Comparison of ENCODE assay signal across 22 cellular contexts in genomic region chrX:7347465-7347864, GRCh38.
"Had no signal": no experiment of that assay in that cellular context is flagged by ENCODE, and none has a peak within 500 bp of the region (broad histone marks: within the 10 kb centered on the region; RNA-seq: fewer than 3 reads in every experiment).

No MANE protein-coding gene starts in this region.

- H3K36me3 Mint-ChIP-seq: activated naive CD8-positive, alpha-beta T cell treated with anti-CD3 and anti-CD28 coated beads, Interleukin-2, amount 10 ng/mL, durations not matched to agents 7 days and 5 days had no signal

- ATAC-seq: activated CD8-positive, alpha-beta T cell treated with anti-CD3 and anti-CD28 coated beads for 36 hours; effector memory CD8-positive, alpha-beta T cell; heart right ventricle had no signal

- H3K27ac Mint-ChIP-seq: activated CD4-positive, alpha-beta T cell treated with anti-CD3 and anti-CD28 coated beads, Interleukin-2, amount 10 ng/mL, durations not matched to agents 24 days and 14 days; activated CD8-positive, alpha-beta T cell treated with anti-CD3 and anti-CD28 coated beads for 36 hours; activated naive CD8-positive, alpha-beta T cell treated with anti-CD3 and anti-CD28 coated beads, Interleukin-2, amount 10 ng/mL, durations not matched to agents 7 days and 5 days; activated T-cell treated with anti-CD3 and anti-CD28 coated beads, Interleukin-2, amount 50 U/mL, for 24 hours; activated T-helper 2 cell treated with anti-CD3 and anti-CD28 coated beads, Interferon-gamma antibody, Interleukin-2, Interleukin-4, amounts not matched to agents 10 μg/mL and 5 μg/mL and 100 μg/mL, durations not matched to agents 14 hours and 24 hours and 36 hours; effector memory CD8-positive, alpha-beta T cell; nephron progenitor cell; stimulated activated naive CD8-positive, alpha-beta T cell treated with anti-CD3 and anti-CD28 coated beads, Interleukin-15, Interleukin-2, amounts not matched to agents 100 ng/mL and 50 ng/mL, for 24 hours had no signal

- H3K4me3 Mint-ChIP-seq: activated CD4-positive, alpha-beta T cell treated with anti-CD3 and anti-CD28 coated beads, Interleukin-2, amount 10 ng/mL, durations not matched to agents 24 days and 14 days; activated CD8-positive, alpha-beta T cell treated with anti-CD3 and anti-CD28 coated beads for 36 hours; activated naive CD8-positive, alpha-beta T cell treated with anti-CD3 and anti-CD28 coated beads, Interleukin-2, amount 10 ng/mL, durations not matched to agents 7 days and 5 days; activated T-cell treated with anti-CD3 and anti-CD28 coated beads, Interleukin-2, amount 50 U/mL, for 24 hours; effector memory CD8-positive, alpha-beta T cell; nephron progenitor cell; stimulated activated naive CD8-positive, alpha-beta T cell treated with anti-CD3 and anti-CD28 coated beads, Interleukin-15, Interleukin-2, amounts not matched to agents 100 ng/mL and 50 ng/mL, for 24 hours had no signal

- H3K27me3 Mint-ChIP-seq: activated CD4-positive, alpha-beta T cell treated with anti-CD3 and anti-CD28 coated beads, Interleukin-2, amount 10 ng/mL, durations not matched to agents 24 days and 14 days; activated CD8-positive, alpha-beta T cell treated with anti-CD3 and anti-CD28 coated beads for 36 hours; activated naive CD8-positive, alpha-beta T cell treated with anti-CD3 and anti-CD28 coated beads, Interleukin-2, amount 10 ng/mL, durations not matched to agents 7 days and 5 days; activated T-cell treated with anti-CD3 and anti-CD28 coated beads, Interleukin-2, amount 50 U/mL, for 24 hours; effector memory CD8-positive, alpha-beta T cell; stimulated activated naive CD8-positive, alpha-beta T cell treated with anti-CD3 and anti-CD28 coated beads, Interleukin-15, Interleukin-2, amounts not matched to agents 100 ng/mL and 50 ng/mL, for 24 hours had no signal

- DNase-seq: activated CD4-positive, alpha-beta T cell treated with anti-CD3 and anti-CD28 coated beads, Interleukin-2, amount 10 ng/mL, durations not matched to agents 24 days and 14 days; activated CD8-positive, alpha-beta T cell treated with anti-CD3 and anti-CD28 coated beads for 36 hours; activated naive CD4-positive, alpha-beta T cell treated with Interleukin-2 at 50 U/mL for 16 hours; activated naive CD8-positive, alpha-beta T cell treated with anti-CD3 and anti-CD28 coated beads, Interleukin-2, amount 10 ng/mL, durations not matched to agents 7 days and 5 days; activated T-cell treated with anti-CD3 and anti-CD28 coated beads, Interleukin-2, amount 50 U/mL, for 24 hours; amygdala; dermis blood vessel endothelial cell; effector memory CD8-positive, alpha-beta T cell; esophagus squamous epithelium; heart right ventricle; kidney glomerular epithelial cell; left ventricle myocardium inferior; mammary epithelial cell; midbrain; nephron progenitor cell; stimulated activated CD4-positive, alpha-beta T cell treated with anti-CD3 and anti-CD28 coated beads, Interleukin-12 subunit alpha, Interleukin-12 subunit beta, amount 100 ng/mL, for 4 hours; stimulated activated CD4-positive, alpha-beta T cell treated with anti-CD3 and anti-CD28 coated beads, Interleukin-2, amount 100 ng/mL, for 24 hours; transverse colon; uterus had no signal

- H3K27ac ChIP-seq: cardiac muscle cell, esophagus squamous epithelium, heart right ventricle, left ventricle myocardium inferior, transverse colon, uterus had no signal

- H3K27me3 ChIP-seq: cardiac muscle cell, esophagus squamous epithelium, heart right ventricle, transverse colon, uterus had no signal

- H3K4me1 ChIP-seq: esophagus squamous epithelium, heart right ventricle, left ventricle myocardium inferior, transverse colon, uterus had no signal

- H3K9me3 Mint-ChIP-seq: activated CD4-positive, alpha-beta T cell treated with anti-CD3 and anti-CD28 coated beads, Interleukin-2, amount 10 ng/mL, durations not matched to agents 24 days and 14 days; activated CD8-positive, alpha-beta T cell treated with anti-CD3 and anti-CD28 coated beads for 36 hours; activated naive CD8-positive, alpha-beta T cell treated with anti-CD3 and anti-CD28 coated beads, Interleukin-2, amount 10 ng/mL, durations not matched to agents 7 days and 5 days; activated T-cell treated with anti-CD3 and anti-CD28 coated beads, Interleukin-2, amount 50 U/mL, for 24 hours; activated T-helper 2 cell treated with anti-CD3 and anti-CD28 coated beads, Interferon-gamma antibody, Interleukin-2, Interleukin-4, amounts not matched to agents 10 μg/mL and 5 μg/mL and 100 μg/mL, durations not matched to agents 14 hours and 24 hours and 36 hours; effector memory CD8-positive, alpha-beta T cell; nephron progenitor cell; stimulated activated naive CD8-positive, alpha-beta T cell treated with anti-CD3 and anti-CD28 coated beads, Interleukin-15, Interleukin-2, amounts not matched to agents 100 ng/mL and 50 ng/mL, for 24 hours had no signal

- H3K36me3 ChIP-seq: cardiac muscle cell, esophagus squamous epithelium, heart right ventricle, left ventricle myocardium inferior, transverse colon, uterus had no signal

- H3K4me1 Mint-ChIP-seq: activated CD4-positive, alpha-beta T cell treated with anti-CD3 and anti-CD28 coated beads, Interleukin-2, amount 10 ng/mL, durations not matched to agents 24 days and 14 days; activated naive CD8-positive, alpha-beta T cell treated with anti-CD3 and anti-CD28 coated beads, Interleukin-2, amount 10 ng/mL, durations not matched to agents 7 days and 5 days; nephron progenitor cell had no signal

- H3K4me3 ChIP-seq: cardiac muscle cell, esophagus squamous epithelium, heart right ventricle, left ventricle myocardium inferior, transverse colon, uterus had no signal

- H3K9me3 ChIP-seq: esophagus squamous epithelium, heart right ventricle, left ventricle myocardium inferior, transverse colon, uterus had no signal
